Comparison of ENCODE assay signal across 8 cellular contexts in genomic region chr20:52972190-52972937, GRCh38. TPM values are rescaled to one million over a fixed set of nuclear protein-coding genes. Genes with fewer than 3 reads are reported as not detected.
A peak's percentile ranks its signal among the peaks of the same experiment; 100 is the strongest.
DNase-seq lines count a peak whose midpoint lies in the region; ATAC-seq and TF ChIP-seq lines count a peak whose summit lies in the region.

Gene TSHZ2, plus strand, starts transcription at chr20:52972358. Its CDS starts 936 bp downstream, at chr20:52973294.

- no peaks in the 10 kb centered on the region for H4K20me1 ChIP-seq in neural progenitor cell (ENCODE audit: low read depth)

- no peaks in the 10 kb centered on the region for H3K9me3 ChIP-seq in neural progenitor cell (ENCODE audit: low read depth)

- H3K36me3 Mint-ChIP-seq in neural progenitor cell: no peaks in the 10 kb centered on the region
- no peaks in the 10 kb centered on the region for H3K36me3 Mint-ChIP-seq in type B pancreatic cell

- H3K4me1 Mint-ChIP-seq in neural progenitor cell: peaks cover 13% of the 10 kb centered on the region
- H3K4me1 Mint-ChIP-seq in type B pancreatic cell (ENCODE audit: unreplicated experiment): peaks cover 37% of the 10 kb centered on the region

- no peak for ATAC-seq in GM21423 (IDR thresholded peaks at IDR 0.05; ENCODE audit: unreplicated experiment)

- peaks cover under 1% of the 10 kb centered on the region for H3K4me1 ChIP-seq in neural progenitor cell

- peaks cover 8% of the 10 kb centered on the region for H3F3A ChIP-seq in neural progenitor cell (ENCODE audit: low read depth)

- H3K27ac Mint-ChIP-seq in neural progenitor cell (peak within 1 kb of the TSS; percentile 80), type B pancreatic cell (peak within 1 kb of the TSS; percentile 87)

- H3K9me3 Mint-ChIP-seq in neural progenitor cell: no peaks in the 10 kb centered on the region
- no peaks in the 10 kb centered on the region for H3K9me3 Mint-ChIP-seq in type B pancreatic cell

- no peaks in the 10 kb centered on the region for H3K36me3 ChIP-seq in neural progenitor cell

- H3K9ac ChIP-seq in neural progenitor cell: no peak within 1 kb of the TSS

- H3K79me2 ChIP-seq in neural progenitor cell (ENCODE audit: low read depth): no peaks in the 10 kb centered on the region

- H3K4me3 ChIP-seq in neural progenitor cell: peak within 1 kb of the TSS; percentile 58

- peaks cover 33% of the 10 kb centered on the region for H3K27me3 ChIP-seq in neural progenitor cell

- peaks cover 11% of the 10 kb centered on the region for H3K27me3 Mint-ChIP-seq in neural progenitor cell (ENCODE audit: insufficient read depth, low read depth)
- peaks cover 11% of the 10 kb centered on the region for H3K27me3 Mint-ChIP-seq in type B pancreatic cell

- H3K4me2 ChIP-seq in neural progenitor cell: peak within 1 kb of the TSS; percentile 83

- H3K4me3 Mint-ChIP-seq in neural progenitor cell: peak within 1 kb of the TSS; percentile 99
- peak within 1 kb of the TSS; percentile 99 for H3K4me3 Mint-ChIP-seq in type B pancreatic cell

- H3K27ac ChIP-seq in neural progenitor cell: no peak within 1 kb of the TSS

- TF ChIP-seq CTCF in neural progenitor cell (IDR thresholded peaks at IDR 0.05): no peak
- no peak for TF ChIP-seq CTCF in type B pancreatic cell (conservative IDR thresholded peaks at IDR 0.05)

- DNase-seq in DMS153 treated with DMSO at 0.1 percent for 48 hours (lab: John Stamatoyannopoulos, UW; ENCODE audit: unreplicated experiment): peak; percentile 36
- peak; percentile 33 for DNase-seq in NCI-H82 treated with DMSO at 0.1 percent for 48 hours (lab: John Stamatoyannopoulos, UW; ENCODE audit: unreplicated experiment)
- peak; percentile 52 for DNase-seq in activated T-cell treated with anti-CD3 and anti-CD28 coated beads, Interleukin-2, amount 50 U/mL, for 1 hour
- DNase-seq in fibroblast of peridontal ligament (ENCODE audit: extremely low read depth): peak; percentile 1
- peak; percentile 72 for DNase-seq in neural progenitor cell (ENCODE audit: low spot score)
- no peak for DNase-seq in type B pancreatic cell (ENCODE audit: extremely low spot score, unreplicated experiment)
- no peak for DNase-seq in DMS79 treated with DMSO at 0.1 percent for 48 hours (lab: John Stamatoyannopoulos, UW)

- peak within 1 kb of the TSS; percentile 86 for H2AFZ ChIP-seq in neural progenitor cell (replicated peaks)

RNA-seq across cellular contexts. Expression of gene TSHZ2, which starts in this region (rescaled TPM):
- total RNA-seq in neural progenitor cell (ENCODE audit: low replicate concordance): 1.8 and 3.9 TPM in 2 replicates
- 17.6 and 45.5 TPM in 2 replicates for total RNA-seq in type B pancreatic cell (ENCODE audit: low replicate concordance)

Comparison
In these comparisons a context has a peak if more than half of its experiments do, and no peak if none do; other contexts are left out.
1. DNase-seq: peak in DMS153 treated with DMSO at 0.1 percent for 48 hours (single experiment), NCI-H82 treated with DMSO at 0.1 percent for 48 hours (single experiment), activated T-cell treated with anti-CD3 and anti-CD28 coated beads, Interleukin-2, amount 50 U/mL, for 1 hour (single experiment), fibroblast of peridontal ligament (single experiment) and neural progenitor cell (single experiment); none in type B pancreatic cell (single experiment) and DMS79 treated with DMSO at 0.1 percent for 48 hours (single experiment).